Comparison of ENCODE assay signal across 9 cellular contexts in genomic region chr18:51235011-51235789, GRCh38. TPM values are rescaled to one million over a fixed set of nuclear protein-coding genes. Genes with fewer than 3 reads are reported as not detected.
DNase-seq lines count a peak whose midpoint lies in the region; ATAC-seq lines count a peak whose summit lies in the region.
"Had no signal": no experiment of that assay in that cellular context is flagged by ENCODE, and none has a peak within 500 bp of the region (broad histone marks: within the 10 kb centered on the region; RNA-seq: fewer than 3 reads in every experiment).

No MANE protein-coding gene starts in this region.

- ATAC-seq in HG03460 (IDR thresholded peaks at IDR 0.05; ENCODE audit: unreplicated experiment) (peak; percentile 90), HG03135 (IDR thresholded peaks at IDR 0.05; ENCODE audit: unreplicated experiment) (no peak)

- no peaks in the 10 kb centered on the region for H3K36me3 Mint-ChIP-seq in activated naive CD4-positive, alpha-beta T cell treated with anti-CD3 and anti-CD28 coated beads for 36 hours (ENCODE audit: low read depth)
- H3K36me3 Mint-ChIP-seq in activated naive CD4-positive, alpha-beta T cell treated with anti-CD3 and anti-CD28 coated beads, Interleukin-2, amount 10 ng/mL, durations not matched to agents 7 days and 5 days = no peaks in the 10 kb centered on the region
- H3K36me3 Mint-ChIP-seq: CD4-positive, CD25-positive, alpha-beta regulatory T cell had no signal

- H3K27me3 Mint-ChIP-seq in activated naive CD4-positive, alpha-beta T cell treated with anti-CD3 and anti-CD28 coated beads for 36 hours (ENCODE audit: low read depth) = peaks cover 7% of the 10 kb centered on the region
- peaks cover 4% of the 10 kb centered on the region for H3K27me3 Mint-ChIP-seq in activated naive CD4-positive, alpha-beta T cell treated with anti-CD3 and anti-CD28 coated beads, Interleukin-2, amount 10 ng/mL, durations not matched to agents 7 days and 5 days
- H3K27me3 Mint-ChIP-seq: CD4-positive, CD25-positive, alpha-beta regulatory T cell had no signal

- no peak overlapping the region for H3K4me3 Mint-ChIP-seq in activated naive CD4-positive, alpha-beta T cell treated with anti-CD3 and anti-CD28 coated beads for 36 hours
- no peak overlapping the region for H3K4me3 Mint-ChIP-seq in activated naive CD4-positive, alpha-beta T cell treated with anti-CD3 and anti-CD28 coated beads, Interleukin-2, amount 10 ng/mL, durations not matched to agents 7 days and 5 days
- H3K4me3 Mint-ChIP-seq: CD4-positive, CD25-positive, alpha-beta regulatory T cell had no signal

- no peaks in the 10 kb centered on the region for H3K9me3 Mint-ChIP-seq in activated naive CD4-positive, alpha-beta T cell treated with anti-CD3 and anti-CD28 coated beads for 36 hours
- no peaks in the 10 kb centered on the region for H3K9me3 Mint-ChIP-seq in activated naive CD4-positive, alpha-beta T cell treated with anti-CD3 and anti-CD28 coated beads, Interleukin-2, amount 10 ng/mL, durations not matched to agents 7 days and 5 days

- peak overlapping the region; percentile 68 for H3K27ac Mint-ChIP-seq in activated naive CD4-positive, alpha-beta T cell treated with anti-CD3 and anti-CD28 coated beads for 36 hours
- no peak overlapping the region for H3K27ac Mint-ChIP-seq in activated naive CD4-positive, alpha-beta T cell treated with anti-CD3 and anti-CD28 coated beads, Interleukin-2, amount 10 ng/mL, durations not matched to agents 7 days and 5 days
- H3K27ac Mint-ChIP-seq: CD4-positive, CD25-positive, alpha-beta regulatory T cell had no signal

- intact Hi-C loops in activated naive CD4-positive, alpha-beta T cell treated with anti-CD3 and anti-CD28 coated beads for 36 hours (cut with micrococcal nuclease) = loop anchor here (1.0 kb wide), 4 partner anchors 24 to 84 kb away; partner anchors contain the start of gene MEX3C
- intact Hi-C loops in posterior cingulate gyrus (cut with DNase I) = no loop called here

- H3K4me1 Mint-ChIP-seq in activated naive CD4-positive, alpha-beta T cell treated with anti-CD3 and anti-CD28 coated beads for 36 hours (ENCODE audit: low read depth) = peaks cover 20% of the 10 kb centered on the region
- peaks cover 24% of the 10 kb centered on the region for H3K4me1 Mint-ChIP-seq in activated naive CD4-positive, alpha-beta T cell treated with anti-CD3 and anti-CD28 coated beads, Interleukin-2, amount 10 ng/mL, durations not matched to agents 7 days and 5 days

- CTCF ChIA-PET in activated naive CD4-positive, alpha-beta T cell treated with anti-CD3 and anti-CD28 coated beads for 36 hours (lab: Charles Lee) = interaction anchor here (0.6 to 0.8 kb wide), 4 partner anchors 15 to 152 kb away, joined by 3 to 5 read pairs (median 3); no protein-coding TSS in a partner anchor
- CTCF ChIA-PET in activated naive CD4-positive, alpha-beta T cell treated with anti-CD3 and anti-CD28 coated beads, Interleukin-2, amount 10 ng/mL, durations not matched to agents 7 days and 5 days (lab: Charles Lee) = interaction anchor here (0.8 to 2.3 kb wide), 2 partner anchors 81 to 1500 kb away, joined by 3 to 5 read pairs; no protein-coding TSS in a partner anchor

- DNase-seq in activated naive CD4-positive, alpha-beta T cell treated with anti-CD3 and anti-CD28 coated beads for 36 hours = peak; percentile 74
- no peak for DNase-seq in activated naive CD4-positive, alpha-beta T cell treated with anti-CD3 and anti-CD28 coated beads, Interleukin-2, amount 10 ng/mL, durations not matched to agents 7 days and 5 days
- DNase-seq in activated T-cell treated with anti-CD3 and anti-CD28 coated beads, Interleukin-2, amount 50 U/mL, for 48 hours = peak; percentile 44 to 62
- peak; percentile 12 to 41 for DNase-seq in stimulated activated CD4-positive, alpha-beta T cell treated with anti-CD3 and anti-CD28 coated beads, Interleukin-2, amount 100 ng/mL, for 48 hours
- DNase-seq in AG08396 (ENCODE audit: low spot score) (no peak), posterior cingulate gyrus (no peak)

RNA-seq across cellular contexts. Expression of gene MEX3C, which starts 37.7 kb away (rescaled TPM):
- total RNA-seq in activated naive CD4-positive, alpha-beta T cell treated with anti-CD3 and anti-CD28 coated beads for 36 hours = 10 to 100 TPM; 50.9 to 52.4 TPM

Comparison
In these comparisons a context has a peak if more than half of its experiments do, and no peak if none do; other contexts are left out.
1. DNase-seq: peak in activated naive CD4-positive, alpha-beta T cell treated with anti-CD3 and anti-CD28 coated beads for 36 hours (single experiment), activated T-cell treated with anti-CD3 and anti-CD28 coated beads, Interleukin-2, amount 50 U/mL, for 48 hours (2 of 2) and stimulated activated CD4-positive, alpha-beta T cell treated with anti-CD3 and anti-CD28 coated beads, Interleukin-2, amount 100 ng/mL, for 48 hours (2 of 2); none in activated naive CD4-positive, alpha-beta T cell treated with anti-CD3 and anti-CD28 coated beads, Interleukin-2, amount 10 ng/mL, durations not matched to agents 7 days and 5 days (single experiment), AG08396 (single experiment) and posterior cingulate gyrus (0 of 10).